Comparison of ENCODE assay signal across 8 cellular contexts in genomic region chr1:19597463-19598309, GRCh38. TPM values are rescaled to one million over a fixed set of nuclear protein-coding genes. Genes with fewer than 3 reads are reported as not detected.
A peak's percentile ranks its signal among the peaks of the same experiment; 100 is the strongest.
DNase-seq lines count a peak whose midpoint lies in the region; ATAC-seq lines count a peak whose summit lies in the region.

No MANE protein-coding gene starts in this region.

- peak overlapping the region; percentile 97 for H3K27ac Mint-ChIP-seq in activated CD8-positive, alpha-beta memory T cell treated with anti-CD3 and anti-CD28 coated beads, Interleukin-2, amount 10 ng/mL, durations not matched to agents 7 days and 5 days
- peak overlapping the region; percentile 99 for H3K27ac Mint-ChIP-seq in activated naive CD8-positive, alpha-beta T cell treated with anti-CD3 and anti-CD28 coated beads for 36 hours

- peak; percentile 35 for ATAC-seq in activated CD8-positive, alpha-beta memory T cell treated with anti-CD3 and anti-CD28 coated beads, Interleukin-2, amount 10 ng/mL, durations not matched to agents 7 days and 5 days
- ATAC-seq in left cardiac atrium: peak; percentile 6 to 16
- no peak for ATAC-seq in GM18498 (IDR thresholded peaks at IDR 0.05; ENCODE audit: unreplicated experiment)

- intact Hi-C loops in left cardiac atrium (cut with DNase I): loop anchor here (5.0 to 10.0 kb wide), 2 partner anchors 50 to 113 kb away; partner anchors contain the start of gene CAPZB (in 2 of the 2)

- CTCF ChIA-PET in activated CD8-positive, alpha-beta memory T cell treated with anti-CD3 and anti-CD28 coated beads, Interleukin-2, amount 10 ng/mL, durations not matched to agents 7 days and 5 days (lab: Charles Lee): interaction anchor here (0.7 to 2.8 kb wide), 15 partner anchors 12 to 285 kb away, joined by 3 to 12 read pairs (median 4); partner anchors contain the start of genes AKR7A2, NBL1 and SLC66A1

- no peaks in the 10 kb centered on the region for H3K9me3 Mint-ChIP-seq in activated CD8-positive, alpha-beta memory T cell treated with anti-CD3 and anti-CD28 coated beads, Interleukin-2, amount 10 ng/mL, durations not matched to agents 7 days and 5 days (ENCODE audit: low read depth)
- H3K9me3 Mint-ChIP-seq in activated naive CD8-positive, alpha-beta T cell treated with anti-CD3 and anti-CD28 coated beads for 36 hours: peaks cover 6% of the 10 kb centered on the region

- no peaks in the 10 kb centered on the region for H3K27me3 Mint-ChIP-seq in activated CD8-positive, alpha-beta memory T cell treated with anti-CD3 and anti-CD28 coated beads, Interleukin-2, amount 10 ng/mL, durations not matched to agents 7 days and 5 days
- H3K27me3 Mint-ChIP-seq in activated naive CD8-positive, alpha-beta T cell treated with anti-CD3 and anti-CD28 coated beads for 36 hours: peaks cover 3% of the 10 kb centered on the region

- DNase-seq in activated CD8-positive, alpha-beta memory T cell treated with anti-CD3 and anti-CD28 coated beads, Interleukin-2, amount 10 ng/mL, durations not matched to agents 7 days and 5 days: no peak
- no peak for DNase-seq in activated CD8-positive, alpha-beta memory T cell treated with anti-CD3 and anti-CD28 coated beads, Interleukin-2, amount 50 U/mL, for 4 hours
- DNase-seq in LHCN-M2 (ENCODE audit: low read depth): peak; percentile 40
- no peak for DNase-seq in activated naive CD8-positive, alpha-beta T cell treated with anti-CD3 and anti-CD28 coated beads for 36 hours
- no peak for DNase-seq in left cardiac atrium
- DNase-seq in pulmonary artery endothelial cell (ENCODE audit: low read depth, low spot score): peak; percentile 15
- no peak for DNase-seq in SK-N-DZ (ENCODE audit: low spot score)

- peak overlapping the region; percentile 94 for H3K4me3 Mint-ChIP-seq in activated CD8-positive, alpha-beta memory T cell treated with anti-CD3 and anti-CD28 coated beads, Interleukin-2, amount 10 ng/mL, durations not matched to agents 7 days and 5 days
- peak overlapping the region; percentile 97 for H3K4me3 Mint-ChIP-seq in activated naive CD8-positive, alpha-beta T cell treated with anti-CD3 and anti-CD28 coated beads for 36 hours

- peaks cover 52% of the 10 kb centered on the region for H3K4me1 Mint-ChIP-seq in activated CD8-positive, alpha-beta memory T cell treated with anti-CD3 and anti-CD28 coated beads, Interleukin-2, amount 10 ng/mL, durations not matched to agents 7 days and 5 days
- peaks cover 47% of the 10 kb centered on the region for H3K4me1 Mint-ChIP-seq in activated naive CD8-positive, alpha-beta T cell treated with anti-CD3 and anti-CD28 coated beads for 36 hours

- H3K36me3 Mint-ChIP-seq in activated CD8-positive, alpha-beta memory T cell treated with anti-CD3 and anti-CD28 coated beads, Interleukin-2, amount 10 ng/mL, durations not matched to agents 7 days and 5 days: peaks cover 16% of the 10 kb centered on the region
- peaks cover 48% of the 10 kb centered on the region for H3K36me3 Mint-ChIP-seq in activated naive CD8-positive, alpha-beta T cell treated with anti-CD3 and anti-CD28 coated beads for 36 hours

RNA-seq across cellular contexts. Expression of gene NBL1, which starts 46.4 kb away (rescaled TPM):
- 10 to 100 TPM; 39.4 to 49.8 TPM for total RNA-seq in activated CD8-positive, alpha-beta memory T cell treated with anti-CD3 and anti-CD28 coated beads, Interleukin-2, amount 10 ng/mL, durations not matched to agents 7 days and 5 days
- total RNA-seq in LHCN-M2 (2014; rRNA removed): 7.4 and 9.0 TPM in 2 replicates
- 24.1 TPM for polyA plus RNA-seq in LHCN-M2 (2012)
- 10 to 100 TPM; 20.0 to 22.0 TPM for total RNA-seq in activated naive CD8-positive, alpha-beta T cell treated with anti-CD3 and anti-CD28 coated beads for 36 hours
- total RNA-seq in left cardiac atrium: 10 to 100 TPM; 53.0 to 63.7 TPM
- 45.7 and 74.6 TPM in 2 replicates for total RNA-seq in pulmonary artery endothelial cell
- 10.3 and 19.8 TPM in 2 replicates for polyA plus RNA-seq in SK-N-DZ (2014; cell fraction: cytosol; rRNA removed)
- 6.2 and 8.9 TPM in 2 replicates for polyA plus RNA-seq in SK-N-DZ (2014; cell fraction: nucleus; rRNA removed)

Comparison
In these comparisons a context has a peak if more than half of its experiments do, and no peak if none do; other contexts are left out.
1. DNase-seq: peak in LHCN-M2 (single experiment) and pulmonary artery endothelial cell (single experiment); none in activated CD8-positive, alpha-beta memory T cell treated with anti-CD3 and anti-CD28 coated beads, Interleukin-2, amount 10 ng/mL, durations not matched to agents 7 days and 5 days (single experiment), activated CD8-positive, alpha-beta memory T cell treated with anti-CD3 and anti-CD28 coated beads, Interleukin-2, amount 50 U/mL, for 4 hours (single experiment), activated naive CD8-positive, alpha-beta T cell treated with anti-CD3 and anti-CD28 coated beads for 36 hours (single experiment), left cardiac atrium (single experiment) and SK-N-DZ (single experiment).